11 cellular contexts compared by ENCODE assay signal in the genomic region with DNA sequence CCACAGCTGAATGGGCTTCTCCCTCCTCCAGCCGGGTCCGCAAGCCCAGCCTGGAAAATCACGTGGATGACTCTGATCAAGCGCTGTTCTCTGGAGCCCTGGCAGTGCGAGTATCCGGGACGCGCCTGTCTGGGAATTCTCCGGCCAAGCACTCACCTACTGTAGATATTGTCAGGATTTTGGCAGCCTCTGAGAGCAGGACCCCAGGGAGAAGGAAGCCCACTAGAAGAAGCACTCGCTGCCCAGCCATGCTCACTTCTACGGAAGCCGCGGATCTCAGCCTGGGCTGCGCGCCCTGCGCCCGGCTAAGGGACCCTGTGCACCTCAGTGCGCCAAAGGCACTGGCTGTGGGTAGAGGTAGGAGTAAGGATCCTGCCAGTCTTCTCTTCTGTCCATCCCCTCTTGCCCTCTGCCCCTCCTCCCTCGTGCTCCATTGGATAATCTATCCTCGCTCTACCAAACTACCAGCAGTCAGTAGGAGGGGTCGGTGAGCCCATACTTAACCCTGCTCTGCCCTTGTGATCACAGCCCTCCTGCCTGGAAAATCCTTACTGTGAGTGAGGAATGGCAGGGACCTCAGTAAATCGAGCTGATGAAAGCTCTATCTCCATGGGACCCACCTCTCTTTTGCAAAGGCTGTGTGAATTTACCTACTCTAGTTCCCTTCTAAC. TPM values are rescaled to one million over a fixed set of nuclear protein-coding genes. Genes with fewer than 3 reads are reported as not detected.
A peak's percentile ranks its signal among the peaks of the same experiment; 100 is the strongest.
DNase-seq lines count a peak whose midpoint lies in the region; ATAC-seq, FAIRE-seq and TF ChIP-seq lines count a peak whose summit lies in the region.
"Had no signal": no experiment of that assay in that cellular context is flagged by ENCODE, and none has a peak within 500 bp of the region (broad histone marks: within the 10 kb centered on the region; RNA-seq: fewer than 3 reads in every experiment).

A gene with protein sequence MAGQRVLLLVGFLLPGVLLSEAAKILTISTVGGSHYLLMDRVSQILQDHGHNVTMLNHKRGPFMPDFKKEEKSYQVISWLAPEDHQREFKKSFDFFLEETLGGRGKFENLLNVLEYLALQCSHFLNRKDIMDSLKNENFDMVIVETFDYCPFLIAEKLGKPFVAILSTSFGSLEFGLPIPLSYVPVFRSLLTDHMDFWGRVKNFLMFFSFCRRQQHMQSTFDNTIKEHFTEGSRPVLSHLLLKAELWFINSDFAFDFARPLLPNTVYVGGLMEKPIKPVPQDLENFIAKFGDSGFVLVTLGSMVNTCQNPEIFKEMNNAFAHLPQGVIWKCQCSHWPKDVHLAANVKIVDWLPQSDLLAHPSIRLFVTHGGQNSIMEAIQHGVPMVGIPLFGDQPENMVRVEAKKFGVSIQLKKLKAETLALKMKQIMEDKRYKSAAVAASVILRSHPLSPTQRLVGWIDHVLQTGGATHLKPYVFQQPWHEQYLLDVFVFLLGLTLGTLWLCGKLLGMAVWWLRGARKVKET (minus strand): TSS at position 343 of the 671 bp plus-strand sequence. CDS start 93 bp downstream, at position 250.

- WGBS in mesendoderm (ENCODE audit: extremely low coverage, insufficient coverage, low lambda C conversion rate) = no CpG with 5 or more reads among the region's 22 CpGs
- WGBS in aorta, 2 donors = 0 to 3% methylated on average over 22 of the region's 22 CpGs

- no peak within 1 kb of the TSS for H3K9ac ChIP-seq in astrocyte (ENCODE audit: low read length)
- H3K9ac ChIP-seq in mesendoderm (ENCODE audit: low read length) = peak within 1 kb of the TSS; percentile 63

- DNase-seq in left ventricle myocardium inferior = no peak
- no peak for DNase-seq in Right ventricle myocardium inferior (ENCODE audit: missing footprints)
- no peak for DNase-seq in astrocyte (ENCODE audit: low read depth)
- DNase-seq in mesendoderm = peak; percentile 96
- DNase-seq in aorta = no peak
- DNase-seq in substantia nigra (lab: John Stamatoyannopoulos, UW) = no peak
- DNase-seq in stimulated activated CD4-positive, alpha-beta T cell treated with anti-CD3 and anti-CD28 coated beads, Interleukin-4, amount 100 ng/mL, for 4 hours = no peak
- DNase-seq in foreskin melanocyte = no peak
- DNase-seq: naive thymus-derived CD4-positive, alpha-beta T cell had no signal

- H3K36me3 ChIP-seq in left ventricle myocardium inferior = no peaks in the 10 kb centered on the region
- H3K36me3 ChIP-seq in astrocyte (ENCODE audit: insufficient read depth, low read length) = no peaks in the 10 kb centered on the region
- H3K36me3 ChIP-seq in mesendoderm (ENCODE audit: control insufficient read depth, insufficient read depth, low read length) = no peaks in the 10 kb centered on the region
- no peaks in the 10 kb centered on the region for H3K36me3 ChIP-seq in aorta (ENCODE audit: control insufficient read depth in 1 of 2, insufficient read depth in 2 of 2, low read length in 1 of 2)

- peaks cover 35% of the 10 kb centered on the region for H3K27me3 Mint-ChIP-seq in astrocyte (ENCODE audit: low read depth, unreplicated experiment)

- H3K4me1 ChIP-seq in left ventricle myocardium inferior (no peaks in the 10 kb centered on the region), astrocyte (ENCODE audit: insufficient read depth, low read length) (no peaks in the 10 kb centered on the region), mesendoderm (ENCODE audit: control insufficient read depth, low read depth, low read length) (no peaks in the 10 kb centered on the region), aorta (ENCODE audit: control insufficient read depth in 1 of 2, insufficient read depth in 2 of 2, low read length in 2 of 2) (no peaks in the 10 kb centered on the region)

- H2AFZ ChIP-seq in astrocyte (ENCODE audit: low read depth, low read length) = no peak within 1 kb of the TSS

- no peak for FAIRE-seq in astrocyte (lab: Jason Lieb, UNC)
- FAIRE-seq: K562 had no signal

- no peaks in the 10 kb centered on the region for H3K9me3 Mint-ChIP-seq in astrocyte (ENCODE audit: unreplicated experiment)

- no peak within 1 kb of the TSS for H3K23ac ChIP-seq in mesendoderm (ENCODE audit: low read length)

- ATAC-seq in Right ventricle myocardium inferior (no peak), aorta (ENCODE audit: low FRiP score) (peak; percentile 48)
- ATAC-seq: K562; naive thymus-derived CD4-positive, alpha-beta T cell had no signal

- no peak within 1 kb of the TSS for H4K5ac ChIP-seq in mesendoderm (ENCODE audit: low read length)

- no peak within 1 kb of the TSS for H2AK5ac ChIP-seq in mesendoderm (ENCODE audit: low read length)

- no peaks in the 10 kb centered on the region for H3K79me2 ChIP-seq in astrocyte (ENCODE audit: insufficient read depth, low read length)
- H3K79me2 ChIP-seq in mesendoderm (ENCODE audit: control insufficient read depth, insufficient read depth, low read length) = no peaks in the 10 kb centered on the region

- H3K27ac ChIP-seq in left ventricle myocardium inferior (replicated peaks) (no peak within 1 kb of the TSS), astrocyte (ENCODE audit: low read depth, low read length) (no peak within 1 kb of the TSS), mesendoderm (ENCODE audit: low read depth, low read length) (peak within 1 kb of the TSS; percentile 14), aorta (ENCODE audit: low read depth in 1 of 2, low read length in 2 of 2) (no peak within 1 kb of the TSS), substantia nigra (ENCODE audit: low read depth, low read length, poor library complexity, severe bottlenecking) (no peak within 1 kb of the TSS)

- peak within 1 kb of the TSS; percentile 66 for H3K56ac ChIP-seq in mesendoderm (ENCODE audit: low read length)

- H3K79me1 ChIP-seq in mesendoderm (ENCODE audit: low read length) = no peaks in the 10 kb centered on the region

- no peaks in the 10 kb centered on the region for H3K36me3 Mint-ChIP-seq in astrocyte (ENCODE audit: low read depth, unreplicated experiment)

- H3K4me2 ChIP-seq in astrocyte (ENCODE audit: low read length) (no peak within 1 kb of the TSS), mesendoderm (ENCODE audit: low read length) (peak within 1 kb of the TSS; percentile 63)

- no peak within 1 kb of the TSS for H2BK5ac ChIP-seq in mesendoderm (ENCODE audit: low read length)

- H3K9me3 ChIP-seq in left ventricle myocardium inferior (replicated peaks) = peaks cover 6% of the 10 kb centered on the region
- no peaks in the 10 kb centered on the region for H3K9me3 ChIP-seq in astrocyte (ENCODE audit: insufficient read depth, low read depth, low read length)
- H3K9me3 ChIP-seq in aorta (ENCODE audit: control insufficient read depth, low read length) = no peaks in the 10 kb centered on the region

- no peak within 1 kb of the TSS for H2BK120ac ChIP-seq in mesendoderm (ENCODE audit: low read depth, low read length)

- H3K4ac ChIP-seq in mesendoderm (ENCODE audit: low read depth, low read length) = no peak within 1 kb of the TSS

- peaks cover 5% of the 10 kb centered on the region for H3K4me1 Mint-ChIP-seq in astrocyte (ENCODE audit: low read depth, unreplicated experiment)

- no peak within 1 kb of the TSS for H3K18ac ChIP-seq in mesendoderm (ENCODE audit: low read length)

- peaks cover 60% of the 10 kb centered on the region for H3K27me3 ChIP-seq in left ventricle myocardium inferior (ENCODE audit: low read depth)
- H3K27me3 ChIP-seq in astrocyte (ENCODE audit: insufficient read depth, low read length) = peaks cover 15% of the 10 kb centered on the region
- no peaks in the 10 kb centered on the region for H3K27me3 ChIP-seq in mesendoderm (ENCODE audit: insufficient read depth, low read length, poor library complexity)
- no peaks in the 10 kb centered on the region for H3K27me3 ChIP-seq in aorta (ENCODE audit: control insufficient read depth in 1 of 2, insufficient read depth in 2 of 2, low read length in 1 of 2)

- no peak for TF ChIP-seq CTCF in left ventricle myocardium inferior (IDR thresholded peaks at IDR 0.05; ENCODE audit: borderline replicate concordance)
- no peak for TF ChIP-seq CTCF in astrocyte (IDR thresholded peaks at IDR 0.05; ENCODE audit: insufficient read depth, low read depth, low read length)

- peak within 1 kb of the TSS; percentile 79 for H3K4me3 Mint-ChIP-seq in astrocyte (ENCODE audit: unreplicated experiment)

- H3K4me3 ChIP-seq in left ventricle myocardium inferior (peak within 1 kb of the TSS; percentile 32), astrocyte (ENCODE audit: insufficient read depth, low read depth, low read length) (no peak within 1 kb of the TSS), mesendoderm (ENCODE audit: low read length) (peak within 1 kb of the TSS; percentile 39), aorta (ENCODE audit: low read length in 2 of 2) (no peak within 1 kb of the TSS)
- H3K4me3 ChIP-seq: K562 had no signal

- no peaks in the 10 kb centered on the region for H4K20me1 ChIP-seq in astrocyte (ENCODE audit: insufficient read depth, low read length)

- H3K27ac Mint-ChIP-seq in astrocyte (ENCODE audit: unreplicated experiment) = no peak within 1 kb of the TSS
- H3K27ac Mint-ChIP-seq: naive thymus-derived CD4-positive, alpha-beta T cell had no signal

- no peak within 1 kb of the TSS for H4K8ac ChIP-seq in mesendoderm (ENCODE audit: low read depth, low read length)

- intact Hi-C loops in left ventricle myocardium inferior (cut with micrococcal nuclease) (no loop called here), Right ventricle myocardium inferior (cut with DNase I) (no loop called here), aorta (cut with DNase I) (no loop called here)

- no peak within 1 kb of the TSS for H2BK15ac ChIP-seq in mesendoderm (replicated peaks; ENCODE audit: low read depth)

RNA-seq across cellular contexts. Expression of the gene that starts here (rescaled TPM):
- total RNA-seq in left ventricle myocardium inferior = not detected
- total RNA-seq in Right ventricle myocardium inferior = not detected
- 0.43 and 0.86 TPM in 2 replicates for total RNA-seq in astrocyte
- polyA plus RNA-seq in mesendoderm (2013, experiment 1 of 2) = 13.5 TPM
- 14.2 TPM for polyA plus RNA-seq in mesendoderm (2013, experiment 2 of 2)
- not detected for total RNA-seq in aorta
- polyA plus RNA-seq in aorta = not detected
- total RNA-seq: glomerular endothelial cell, K562 had no signal
- polyA plus RNA-seq: K562 had no signal

Comparison
In these comparisons a context has a peak if more than half of its experiments do, and no peak if none do; other contexts are left out.
1. Peak in ATAC-seq in aorta; RNA of the gene not detected or under 1 TPM.
2. H3K4me3 ChIP-seq: peak in left ventricle myocardium inferior (single experiment) and mesendoderm (single experiment); none in astrocyte (single experiment) and aorta (0 of 2).